In the genomic region with DNA sequence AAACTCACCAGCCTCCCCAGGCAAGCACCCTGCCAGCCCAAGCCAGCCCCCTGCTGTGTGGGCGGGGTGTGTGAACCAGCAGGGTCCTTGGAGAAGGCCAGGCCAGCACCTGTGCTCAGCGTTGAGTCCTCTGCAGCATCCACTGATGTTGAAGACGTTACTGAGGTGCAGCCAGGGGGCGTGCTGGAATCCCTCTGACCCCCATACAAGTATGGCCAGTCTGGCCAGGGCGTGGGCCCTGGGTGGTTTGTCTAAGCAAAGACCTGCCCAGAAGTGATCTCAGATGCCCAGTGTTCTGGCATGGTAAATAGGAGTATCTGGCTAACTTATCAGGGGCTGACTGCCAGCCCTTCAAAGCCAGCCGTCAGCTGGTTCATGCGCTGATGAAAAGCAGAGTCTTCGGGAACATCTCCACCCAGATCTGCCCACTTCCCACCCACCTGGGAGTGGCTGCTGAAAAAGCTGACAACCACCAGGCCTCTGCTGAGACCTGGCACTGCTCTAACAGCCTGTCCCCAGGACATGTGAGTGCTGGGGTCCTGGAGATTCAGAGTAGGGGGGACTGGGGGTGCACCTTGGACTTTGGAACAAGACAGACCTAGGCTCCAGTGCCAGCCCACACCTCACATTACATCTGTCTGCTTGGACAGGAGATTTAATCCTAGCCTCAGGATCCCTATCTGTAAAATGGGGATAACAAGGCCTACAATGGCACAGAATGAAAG, we compare ENCODE assay signal across 8 cellular contexts. TPM values are rescaled to one million over a fixed set of nuclear protein-coding genes. Genes with fewer than 3 reads are reported as not detected.
DNase-seq lines count a peak whose midpoint lies in the region; ATAC-seq and TF ChIP-seq lines count a peak whose summit lies in the region.

No MANE protein-coding gene starts in this region.

- H4K20me1 ChIP-seq in hepatocyte (ENCODE audit: insufficient read depth, poor library complexity, severe bottlenecking): peaks cover 9% of the 10 kb centered on the region

- H3K36me3 ChIP-seq in HUES6 (ENCODE audit: control insufficient read depth, insufficient read depth, low read length): no peaks in the 10 kb centered on the region
- peaks cover 24% of the 10 kb centered on the region for H3K36me3 ChIP-seq in adipocyte (ENCODE audit: control insufficient read depth, insufficient read depth, low read length, severe bottlenecking)
- H3K36me3 ChIP-seq in hepatocyte (replicated peaks; ENCODE audit: insufficient read depth, low read depth): no peaks in the 10 kb centered on the region

- WGBS in hepatocyte (ENCODE audit: low lambda C conversion rate, missing lambda C conversion rate): 41% methylated on average over 8 of the region's 8 CpGs
- 26 to 32% methylated on average over 5 of the region's 8 CpGs for WGBS in lower leg skin, 2 donors

- H3K4me1 ChIP-seq in HUES6 (ENCODE audit: control insufficient read depth, insufficient read depth, low read length): peaks cover 71% of the 10 kb centered on the region
- H3K4me1 ChIP-seq in adipocyte (ENCODE audit: control insufficient read depth, insufficient read depth, low read length): peaks cover 43% of the 10 kb centered on the region
- H3K4me1 ChIP-seq in hepatocyte (ENCODE audit: insufficient read depth): peaks cover 57% of the 10 kb centered on the region

- TF ChIP-seq POLR2A in lower leg skin (IDR thresholded peaks at IDR 0.05): no peak

- H2AFZ ChIP-seq in hepatocyte: no peak overlapping the region

- no peaks in the 10 kb centered on the region for H3K9me2 ChIP-seq in hepatocyte (replicated peaks; ENCODE audit: insufficient read depth)

- peaks cover 81% of the 10 kb centered on the region for H3K79me2 ChIP-seq in hepatocyte

- DNase-seq in adipocyte (ENCODE audit: low read depth) (peak; percentile 49), hepatocyte (ENCODE audit: low spot score) (peak; percentile 68), lower leg skin (ENCODE audit: low spot score in 2 of 2) (no peak), NCI-H524 (lab: John Stamatoyannopoulos, UW) (no peak), D341Med (ENCODE audit: low spot score) (no peak)
- peak; percentile 49 for DNase-seq in stimulated activated naive CD8-positive, alpha-beta T cell treated with anti-CD3 and anti-CD28 coated beads, Interleukin-15, Interleukin-2, amounts not matched to agents 100 U/mL and 50 U/mL, for 24 hours

- peak; percentile 47 for ATAC-seq in stimulated activated naive CD8-positive, alpha-beta T cell treated with anti-CD3 and anti-CD28 coated beads, Interleukin-15, Interleukin-2, amounts not matched to agents 100 U/mL and 50 U/mL, for 24 hours
- ATAC-seq in HG03442 (IDR thresholded peaks at IDR 0.05; ENCODE audit: unreplicated experiment): no peak

- no peak overlapping the region for H3K4me3 ChIP-seq in HUES6 (ENCODE audit: low read depth, low read length)
- H3K4me3 ChIP-seq in adipocyte (ENCODE audit: low read length): no peak overlapping the region
- no peak overlapping the region for H3K4me3 ChIP-seq in hepatocyte
- no peak overlapping the region for H3K4me3 ChIP-seq in lower leg skin (ENCODE audit: low read depth, poor library complexity, severe bottlenecking)

- no peaks in the 10 kb centered on the region for H3K9me3 ChIP-seq in HUES6 (ENCODE audit: control insufficient read depth, insufficient read depth, low read depth, low read length)
- no peaks in the 10 kb centered on the region for H3K9me3 ChIP-seq in adipocyte (ENCODE audit: control insufficient read depth, low read length)
- no peaks in the 10 kb centered on the region for H3K9me3 ChIP-seq in hepatocyte (ENCODE audit: low read depth)

- H3K27ac ChIP-seq in HUES6 (ENCODE audit: low read depth, low read length) (no peak overlapping the region; the same call in 1 of the 2 replicates), hepatocyte (peak overlapping the region; percentile 89)

- TF ChIP-seq CTCF in hepatocyte (IDR thresholded peaks at IDR 0.05; ENCODE audit: poor library complexity): peak; percentile 44
- no peak for TF ChIP-seq CTCF in lower leg skin (IDR thresholded peaks at IDR 0.05)

- H3K4me2 ChIP-seq in hepatocyte: peak overlapping the region; percentile 48

- peak overlapping the region; percentile 9 for H3K9ac ChIP-seq in HUES6 (ENCODE audit: low read length)
- H3K9ac ChIP-seq in adipocyte (ENCODE audit: low read length): peak overlapping the region; percentile 7

- H3K27me3 ChIP-seq in HUES6 (ENCODE audit: control insufficient read depth, insufficient read depth, low read length) (no peaks in the 10 kb centered on the region), adipocyte (replicated peaks; ENCODE audit: control insufficient read depth, insufficient read depth, low read length) (no peaks in the 10 kb centered on the region), hepatocyte (no peaks in the 10 kb centered on the region)

- intact Hi-C loops in lower leg skin (cut with DNase I; ENCODE audit: low total_unique reads): no loop called here

RNA-seq across cellular contexts. Expression of gene ACTN1, which starts 41.1 kb away (rescaled TPM):
- total RNA-seq in hepatocyte: 82.2 and 88.0 TPM in 2 replicates
- 157 and 163 TPM in 2 replicates for polyA plus RNA-seq in hepatocyte
- 100 to 1,000 TPM in 2 of 4 donors, 10 to 100 TPM in 2; 31.9 to 111 (median 76.1) TPM for total RNA-seq in lower leg skin

Comparison
In these comparisons a context has a peak if more than half of its experiments do, and no peak if none do; other contexts are left out.
1. DNase-seq: peak in adipocyte (single experiment), hepatocyte (single experiment) and stimulated activated naive CD8-positive, alpha-beta T cell treated with anti-CD3 and anti-CD28 coated beads, Interleukin-15, Interleukin-2, amounts not matched to agents 100 U/mL and 50 U/mL, for 24 hours (single experiment); none in lower leg skin (0 of 2), NCI-H524 (0 of 2) and D341Med (single experiment).